34 cellular contexts compared by ENCODE assay signal in the genomic region with DNA sequence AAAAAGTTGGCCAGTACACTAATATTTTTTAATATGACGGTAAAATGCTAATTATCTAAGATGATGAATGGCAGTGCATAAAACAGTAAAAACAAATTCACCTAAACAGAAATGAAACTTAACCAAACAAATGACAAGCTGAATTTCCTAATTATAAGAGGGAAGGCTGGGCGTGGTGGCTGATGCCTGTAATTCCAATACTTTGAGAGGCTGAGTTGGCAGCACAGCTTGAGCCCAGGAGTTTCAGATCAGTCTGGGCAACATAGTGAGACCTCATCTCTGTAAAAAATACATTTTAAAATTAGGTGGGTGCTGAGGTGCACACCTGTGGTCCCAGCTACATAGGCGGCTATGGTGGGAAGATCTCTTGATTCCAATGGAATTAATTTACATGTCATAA.
"Had no signal": no experiment of that assay in that cellular context is flagged by ENCODE, and none has a peak within 500 bp of the region (broad histone marks: within the 10 kb centered on the region; RNA-seq: fewer than 3 reads in every experiment).

No MANE protein-coding gene starts in this region.

- H3K27ac Mint-ChIP-seq: activated B cell treated with CpG ODN at 0.5 μM for 24 hours; activated CD4-positive, alpha-beta memory T cell treated with anti-CD3 and anti-CD28 coated beads for 36 hours; activated CD4-positive, alpha-beta T cell treated with anti-CD3 and anti-CD28 coated beads, Interleukin-2, amount 10 ng/mL, durations not matched to agents 24 days and 14 days; activated CD8-positive, alpha-beta T cell treated with anti-CD3 and anti-CD28 coated beads for 36 hours; activated naive CD4-positive, alpha-beta T cell treated with anti-CD3 and anti-CD28 coated beads for 36 hours; activated T-helper 1 cell treated with anti-CD3 and anti-CD28 coated beads, Interleukin-12 subunit alpha, Interleukin-12 subunit beta, Interleukin-2, Interleukin-4 antibody, amounts not matched to agents 30 ng/mL and 10 ng/mL and 1 ng/mL, durations not matched to agents 14 hours and 24 hours and 36 hours; activated T-helper 17 cell treated with anti-CD3 and anti-CD28 coated beads, Interleukin-2, amount 50 U/mL, for 72 hours; T-helper 1 cell treated with Interleukin-12 subunit alpha and Interleukin-12 subunit beta and Interleukin-4 antibody, amounts not matched to agents 30 μg/mL and 1 μg/mL, for 36 hours; T-helper 2 cell treated with Interferon-gamma antibody and Interleukin-4, amounts not matched to agents 5 μg/mL and 100 μg/mL, for 36 hours had no signal

- H3K27ac ChIP-seq: adrenal gland, body of pancreas, brain microvascular endothelial cell, breast epithelium, VCaP had no signal

- H3K4me3 ChIP-seq: adrenal gland, body of pancreas, breast epithelium had no signal

- H3K36me3 ChIP-seq: breast epithelium had no signal

- DNase-seq: activated B cell treated with CpG ODN at 0.5 μM for 24 hours; activated CD4-positive, alpha-beta memory T cell treated with anti-CD3 and anti-CD28 coated beads for 36 hours; activated CD4-positive, alpha-beta T cell treated with anti-CD3 and anti-CD28 coated beads for 4 hours; activated CD4-positive, alpha-beta T cell treated with anti-CD3 and anti-CD28 coated beads, Interleukin-2, amount 10 ng/mL, durations not matched to agents 24 days and 14 days; activated CD4-positive, alpha-beta T cell treated with anti-CD3 and anti-CD28 coated beads, Interleukin-2, amount 50 U/mL, for 1 hour; activated CD4-positive, alpha-beta T cell treated with anti-CD3 and anti-CD28 coated beads, Interleukin-2, amount 50 U/mL, for 4 hours; activated CD4-positive, CD25-positive, alpha-beta regulatory T cell treated with anti-CD3 and anti-CD28 coated beads, Interleukin-2, amount 50 U/mL, for 72 hours; activated CD8-positive, alpha-beta memory T cell treated with anti-CD3 and anti-CD28 coated beads, Interleukin-2, amount 50 U/mL, for 4 hours; activated CD8-positive, alpha-beta T cell treated with anti-CD3 and anti-CD28 coated beads for 36 hours; activated effector memory CD4-positive, alpha-beta T cell treated with anti-CD3 and anti-CD28 coated beads, Interleukin-2, amount 50 U/mL, for 16 hours; activated gamma-delta T cell treated with Interleukin-2 at 50 U/mL for 16 hours; activated naive CD4-positive, alpha-beta T cell; activated naive CD4-positive, alpha-beta T cell treated with anti-CD3 and anti-CD28 coated beads for 36 hours; activated naive CD4-positive, alpha-beta T cell treated with anti-CD3 and anti-CD28 coated beads, Interleukin-2, amount 50 U/mL, for 16 hours; activated T-cell treated with anti-CD3 and anti-CD28 coated beads for 4 hours; activated T-cell treated with anti-CD3 and anti-CD28 coated beads, Interleukin-2, amount 50 U/mL, for 1 hour; activated T-cell treated with anti-CD3 and anti-CD28 coated beads, Interleukin-2, amount 50 U/mL, for 72 hours; adrenal gland; amniotic stem cell; aorta; body of pancreas; brain microvascular endothelial cell; central memory CD4-positive, alpha-beta T cell; cerebellar nuclear complex; T-helper 1 cell; T-helper 2 cell; T-helper 9 cell had no signal

- H3K9me3 ChIP-seq: adrenal gland had no signal

- H3K4me3 Mint-ChIP-seq: activated B cell treated with CpG ODN at 0.5 μM for 24 hours; activated CD4-positive, alpha-beta memory T cell treated with anti-CD3 and anti-CD28 coated beads for 36 hours; activated CD4-positive, alpha-beta T cell treated with anti-CD3 and anti-CD28 coated beads, Interleukin-2, amount 10 ng/mL, durations not matched to agents 24 days and 14 days; activated CD8-positive, alpha-beta T cell treated with anti-CD3 and anti-CD28 coated beads for 36 hours; activated naive CD4-positive, alpha-beta T cell treated with anti-CD3 and anti-CD28 coated beads for 36 hours; activated T-cell treated with anti-CD3 and anti-CD28 coated beads, Interleukin-2, amount 50 U/mL, for 72 hours; activated T-helper 1 cell treated with anti-CD3 and anti-CD28 coated beads, Interleukin-12 subunit alpha, Interleukin-12 subunit beta, Interleukin-2, Interleukin-4 antibody, amounts not matched to agents 30 ng/mL and 10 ng/mL and 1 ng/mL, durations not matched to agents 14 hours and 24 hours and 36 hours; activated T-helper 17 cell treated with anti-CD3 and anti-CD28 coated beads, Interleukin-2, amount 50 U/mL, for 72 hours; T-helper 1 cell treated with Interleukin-12 subunit alpha and Interleukin-12 subunit beta and Interleukin-4 antibody, amounts not matched to agents 30 μg/mL and 1 μg/mL, for 36 hours; T-helper 2 cell treated with Interferon-gamma antibody and Interleukin-4, amounts not matched to agents 5 μg/mL and 100 μg/mL, for 36 hours had no signal

- H3K27me3 ChIP-seq: adrenal gland, body of pancreas, brain microvascular endothelial cell, breast epithelium had no signal

- ATAC-seq: activated CD8-positive, alpha-beta T cell treated with anti-CD3 and anti-CD28 coated beads for 36 hours; activated naive CD4-positive, alpha-beta T cell treated with anti-CD3 and anti-CD28 coated beads, Interleukin-2, amount 50 U/mL, for 72 hours; activated T-cell treated with anti-CD3 and anti-CD28 coated beads, Interleukin-2, amount 50 U/mL, for 72 hours; activated T-helper 17 cell treated with anti-CD3 and anti-CD28 coated beads, Interleukin-2, amount 50 U/mL, for 72 hours; body of pancreas had no signal

- H3K4me1 ChIP-seq: body of pancreas, breast epithelium had no signal

- H3K27me3 Mint-ChIP-seq: activated B cell treated with CpG ODN at 0.5 μM for 24 hours; activated CD4-positive, alpha-beta memory T cell treated with anti-CD3 and anti-CD28 coated beads for 36 hours; activated CD4-positive, alpha-beta T cell treated with anti-CD3 and anti-CD28 coated beads, Interleukin-2, amount 10 ng/mL, durations not matched to agents 24 days and 14 days; activated CD8-positive, alpha-beta T cell treated with anti-CD3 and anti-CD28 coated beads for 36 hours; activated T-helper 17 cell treated with anti-CD3 and anti-CD28 coated beads, Interleukin-2, amount 50 U/mL, for 72 hours had no signal
